1 cellular context compared by ENCODE assay signal in the genomic region with DNA sequence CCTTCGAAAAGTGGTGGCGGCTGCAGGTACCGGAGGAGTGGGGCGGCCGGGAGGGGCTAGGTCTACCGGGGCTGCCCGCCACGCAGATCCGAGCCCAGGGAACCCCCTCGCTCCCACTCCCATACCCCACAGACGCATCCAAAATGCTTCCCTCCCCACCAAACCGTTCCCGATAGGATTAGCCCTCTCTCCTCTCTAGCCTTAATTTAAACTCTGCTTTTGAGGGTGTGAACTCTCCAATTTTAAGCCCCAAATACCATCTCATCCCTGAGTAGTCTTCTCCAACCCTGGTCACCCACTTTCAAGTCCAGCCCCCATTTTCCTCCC.
TF ChIP-seq lines count a peak whose summit lies in the region.

No MANE protein-coding gene starts in this region.

TF ChIP-seq in HEK293, 187 proteins besides CTCF, POLR2A, EP300 and RAD21 (continued from another document and continues in another):
- TF ChIP-seq ZNF843 (tag by site-specific recombination; IDR thresholded peaks at IDR 0.05) (no peak), ZNF404 (tag by site-specific recombination; IDR thresholded peaks at IDR 0.05) (no peak), HOXC10 (CRISPR knock-in tag; IDR thresholded peaks at IDR 0.05) (no peak), ZBTB17 (tag by site-specific recombination; IDR thresholded peaks at IDR 0.05) (no peak), ZBTB21 (tag by site-specific recombination; IDR thresholded peaks at IDR 0.05) (peak; percentile 72), FEZF1 (tag by site-specific recombination; IDR thresholded peaks at IDR 0.05) (no peak), PRDM1 (tag by site-specific recombination; IDR thresholded peaks at IDR 0.05) (no peak), ZNF768 (tag by site-specific recombination; IDR thresholded peaks at IDR 0.05) (no peak), ZNF223 (tag by site-specific recombination; IDR thresholded peaks at IDR 0.05) (no peak), ZNF501 (tag by site-specific recombination; IDR thresholded peaks at IDR 0.05) (no peak), ZNF248 (tag by site-specific recombination; IDR thresholded peaks at IDR 0.05) (no peak), ZSCAN16 (tag by site-specific recombination; IDR thresholded peaks at IDR 0.05) (no peak), ZNF510 (tag by site-specific recombination; IDR thresholded peaks at IDR 0.05; ENCODE audit: insufficient replicate concordance) (no peak), ZNF560 (tag by site-specific recombination; IDR thresholded peaks at IDR 0.05; ENCODE audit: borderline replicate concordance) (no peak), GLIS2 (tag by site-specific recombination; IDR thresholded peaks at IDR 0.05) (no peak; the same call in 1 of the 2 replicates), ZBTB7A (tag by site-specific recombination; IDR thresholded peaks at IDR 0.05; ENCODE audit: low read depth) (0 out of 2 replicates have a peak, but pooled peaks have one; percentile 36), ZFP41 (tag by site-specific recombination; IDR thresholded peaks at IDR 0.05; ENCODE audit: borderline replicate concordance) (no peak), KLF8 (tag by site-specific recombination; IDR thresholded peaks at IDR 0.05) (no peak), KLF10 (tag by site-specific recombination; IDR thresholded peaks at IDR 0.05) (no peak), ZNF423 (tag by site-specific recombination; IDR thresholded peaks at IDR 0.05) (peak; percentile 11; the same call in 1 of the 2 replicates), ZNF2 (tag by site-specific recombination; IDR thresholded peaks at IDR 0.05) (no peak), BCL11A (tag by site-specific recombination; IDR thresholded peaks at IDR 0.05; ENCODE audit: low read depth) (no peak), ZNF266 (tag by site-specific recombination; IDR thresholded peaks at IDR 0.05; ENCODE audit: low read depth) (no peak), ZNF629 (tag by site-specific recombination; IDR thresholded peaks at IDR 0.05) (peak; percentile 87), REPIN1 (tag by site-specific recombination; IDR thresholded peaks at IDR 0.05; ENCODE audit: low read depth) (no peak), ZNF654 (tag by site-specific recombination; IDR thresholded peaks at IDR 0.05; ENCODE audit: low read depth) (no peak), ZNF335 (tag by site-specific recombination; conservative IDR thresholded peaks at IDR 0.05) (0 out of 2 replicates have a peak, but pooled peaks have one; percentile 44), WT1 (tag by site-specific recombination; IDR thresholded peaks at IDR 0.05) (no peak), SP3 (tag by site-specific recombination; IDR thresholded peaks at IDR 0.05) (0 out of 2 replicates have a peak, but pooled peaks have one; percentile 3), ZNF76 (tag by site-specific recombination; IDR thresholded peaks at IDR 0.05; ENCODE audit: borderline replicate concordance, low read depth) (no peak), ZNF140 (tag by site-specific recombination; IDR thresholded peaks at IDR 0.05) (no peak), ZNF433 (tag by site-specific recombination; IDR thresholded peaks at IDR 0.05; ENCODE audit: low read depth) (no peak), ZBTB1 (tag by site-specific recombination; IDR thresholded peaks at IDR 0.05) (no peak), ZNF600 (tag by site-specific recombination; IDR thresholded peaks at IDR 0.05) (no peak), ZNF112 (tag by site-specific recombination; IDR thresholded peaks at IDR 0.05) (no peak), SALL2 (tag by site-specific recombination; IDR thresholded peaks at IDR 0.05; ENCODE audit: borderline replicate concordance) (no peak), ZNF596 (tag by site-specific recombination; IDR thresholded peaks at IDR 0.05) (no peak), ZNF670 (tag by site-specific recombination; IDR thresholded peaks at IDR 0.05; ENCODE audit: low read depth) (no peak), HOXD13 (CRISPR knock-in tag; IDR thresholded peaks at IDR 0.05; ENCODE audit: borderline replicate concordance) (no peak), ZEB2 (tag by site-specific recombination; IDR thresholded peaks at IDR 0.05) (peak; percentile 11; the same call in 1 of the 2 replicates), ZNF37A (tag by site-specific recombination; IDR thresholded peaks at IDR 0.05) (no peak), ZNF626 (tag by site-specific recombination; IDR thresholded peaks at IDR 0.05) (no peak), MYNN (tag by site-specific recombination; IDR thresholded peaks at IDR 0.05; ENCODE audit: borderline replicate concordance) (no peak), MEIS1 (CRISPR knock-in tag; IDR thresholded peaks at IDR 0.05; ENCODE audit: borderline replicate concordance) (no peak)
- TF ChIP-seq, protein P1, sequence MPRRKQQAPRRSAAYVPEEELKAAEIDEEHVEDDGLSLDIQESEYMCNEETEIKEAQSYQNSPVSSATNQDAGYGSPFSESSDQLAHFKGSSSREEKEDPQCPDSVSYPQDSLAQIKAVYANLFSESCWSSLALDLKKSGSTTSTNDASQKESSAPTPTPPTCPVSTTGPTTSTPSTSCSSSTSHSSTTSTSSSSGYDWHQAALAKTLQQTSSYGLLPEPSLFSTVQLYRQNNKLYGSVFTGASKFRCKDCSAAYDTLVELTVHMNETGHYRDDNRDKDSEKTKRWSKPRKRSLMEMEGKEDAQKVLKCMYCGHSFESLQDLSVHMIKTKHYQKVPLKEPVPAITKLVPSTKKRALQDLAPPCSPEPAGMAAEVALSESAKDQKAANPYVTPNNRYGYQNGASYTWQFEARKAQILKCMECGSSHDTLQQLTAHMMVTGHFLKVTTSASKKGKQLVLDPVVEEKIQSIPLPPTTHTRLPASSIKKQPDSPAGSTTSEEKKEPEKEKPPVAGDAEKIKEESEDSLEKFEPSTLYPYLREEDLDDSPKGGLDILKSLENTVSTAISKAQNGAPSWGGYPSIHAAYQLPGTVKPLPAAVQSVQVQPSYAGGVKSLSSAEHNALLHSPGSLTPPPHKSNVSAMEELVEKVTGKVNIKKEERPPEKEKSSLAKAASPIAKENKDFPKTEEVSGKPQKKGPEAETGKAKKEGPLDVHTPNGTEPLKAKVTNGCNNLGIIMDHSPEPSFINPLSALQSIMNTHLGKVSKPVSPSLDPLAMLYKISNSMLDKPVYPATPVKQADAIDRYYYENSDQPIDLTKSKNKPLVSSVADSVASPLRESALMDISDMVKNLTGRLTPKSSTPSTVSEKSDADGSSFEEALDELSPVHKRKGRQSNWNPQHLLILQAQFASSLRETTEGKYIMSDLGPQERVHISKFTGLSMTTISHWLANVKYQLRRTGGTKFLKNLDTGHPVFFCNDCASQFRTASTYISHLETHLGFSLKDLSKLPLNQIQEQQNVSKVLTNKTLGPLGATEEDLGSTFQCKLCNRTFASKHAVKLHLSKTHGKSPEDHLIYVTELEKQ (tag by site-specific recombination; IDR thresholded peaks at IDR 0.05; ENCODE audit: borderline replicate concordance), result no peak
- TF ChIP-seq, protein P2, sequence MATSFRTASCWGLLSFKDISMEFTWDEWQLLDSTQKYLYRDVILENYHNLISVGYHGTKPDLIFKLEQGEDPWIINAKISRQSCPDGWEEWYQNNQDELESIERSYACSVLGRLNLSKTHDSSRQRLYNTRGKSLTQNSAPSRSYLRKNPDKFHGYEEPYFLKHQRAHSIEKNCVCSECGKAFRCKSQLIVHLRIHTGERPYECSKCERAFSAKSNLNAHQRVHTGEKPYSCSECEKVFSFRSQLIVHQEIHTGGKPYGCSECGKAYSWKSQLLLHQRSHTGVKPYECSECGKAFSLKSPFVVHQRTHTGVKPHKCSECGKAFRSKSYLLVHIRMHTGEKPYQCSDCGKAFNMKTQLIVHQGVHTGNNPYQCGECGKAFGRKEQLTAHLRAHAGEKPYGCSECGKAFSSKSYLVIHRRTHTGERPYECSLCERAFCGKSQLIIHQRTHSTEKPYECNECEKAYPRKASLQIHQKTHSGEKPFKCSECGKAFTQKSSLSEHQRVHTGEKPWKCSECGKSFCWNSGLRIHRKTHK (tag by site-specific recombination; IDR thresholded peaks at IDR 0.05), result no peak
- TF ChIP-seq, protein P3, sequence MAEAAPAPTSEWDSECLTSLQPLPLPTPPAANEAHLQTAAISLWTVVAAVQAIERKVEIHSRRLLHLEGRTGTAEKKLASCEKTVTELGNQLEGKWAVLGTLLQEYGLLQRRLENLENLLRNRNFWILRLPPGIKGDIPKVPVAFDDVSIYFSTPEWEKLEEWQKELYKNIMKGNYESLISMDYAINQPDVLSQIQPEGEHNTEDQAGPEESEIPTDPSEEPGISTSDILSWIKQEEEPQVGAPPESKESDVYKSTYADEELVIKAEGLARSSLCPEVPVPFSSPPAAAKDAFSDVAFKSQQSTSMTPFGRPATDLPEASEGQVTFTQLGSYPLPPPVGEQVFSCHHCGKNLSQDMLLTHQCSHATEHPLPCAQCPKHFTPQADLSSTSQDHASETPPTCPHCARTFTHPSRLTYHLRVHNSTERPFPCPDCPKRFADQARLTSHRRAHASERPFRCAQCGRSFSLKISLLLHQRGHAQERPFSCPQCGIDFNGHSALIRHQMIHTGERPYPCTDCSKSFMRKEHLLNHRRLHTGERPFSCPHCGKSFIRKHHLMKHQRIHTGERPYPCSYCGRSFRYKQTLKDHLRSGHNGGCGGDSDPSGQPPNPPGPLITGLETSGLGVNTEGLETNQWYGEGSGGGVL (tag by site-specific recombination; IDR thresholded peaks at IDR 0.05), result peak; percentile 56
- TF ChIP-seq, protein P4, sequence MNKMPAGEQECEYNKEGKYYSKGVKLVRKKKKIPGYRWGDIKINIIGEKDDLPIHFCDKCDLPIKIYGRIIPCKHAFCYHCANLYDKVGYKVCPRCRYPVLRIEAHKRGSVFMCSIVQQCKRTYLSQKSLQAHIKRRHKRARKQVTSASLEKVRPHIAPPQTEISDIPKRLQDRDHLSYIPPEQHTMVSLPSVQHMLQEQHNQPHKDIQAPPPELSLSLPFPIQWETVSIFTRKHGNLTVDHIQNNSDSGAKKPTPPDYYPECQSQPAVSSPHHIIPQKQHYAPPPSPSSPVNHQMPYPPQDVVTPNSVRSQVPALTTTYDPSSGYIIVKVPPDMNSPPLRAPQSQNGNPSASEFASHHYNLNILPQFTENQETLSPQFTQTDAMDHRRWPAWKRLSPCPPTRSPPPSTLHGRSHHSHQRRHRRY (tag by site-specific recombination; IDR thresholded peaks at IDR 0.05), result no peak
- TF ChIP-seq, protein P5, sequence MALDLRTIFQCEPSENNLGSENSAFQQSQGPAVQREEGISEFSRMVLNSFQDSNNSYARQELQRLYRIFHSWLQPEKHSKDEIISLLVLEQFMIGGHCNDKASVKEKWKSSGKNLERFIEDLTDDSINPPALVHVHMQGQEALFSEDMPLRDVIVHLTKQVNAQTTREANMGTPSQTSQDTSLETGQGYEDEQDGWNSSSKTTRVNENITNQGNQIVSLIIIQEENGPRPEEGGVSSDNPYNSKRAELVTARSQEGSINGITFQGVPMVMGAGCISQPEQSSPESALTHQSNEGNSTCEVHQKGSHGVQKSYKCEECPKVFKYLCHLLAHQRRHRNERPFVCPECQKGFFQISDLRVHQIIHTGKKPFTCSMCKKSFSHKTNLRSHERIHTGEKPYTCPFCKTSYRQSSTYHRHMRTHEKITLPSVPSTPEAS (tag by site-specific recombination; IDR thresholded peaks at IDR 0.05), result no peak
- TF ChIP-seq, protein P6, sequence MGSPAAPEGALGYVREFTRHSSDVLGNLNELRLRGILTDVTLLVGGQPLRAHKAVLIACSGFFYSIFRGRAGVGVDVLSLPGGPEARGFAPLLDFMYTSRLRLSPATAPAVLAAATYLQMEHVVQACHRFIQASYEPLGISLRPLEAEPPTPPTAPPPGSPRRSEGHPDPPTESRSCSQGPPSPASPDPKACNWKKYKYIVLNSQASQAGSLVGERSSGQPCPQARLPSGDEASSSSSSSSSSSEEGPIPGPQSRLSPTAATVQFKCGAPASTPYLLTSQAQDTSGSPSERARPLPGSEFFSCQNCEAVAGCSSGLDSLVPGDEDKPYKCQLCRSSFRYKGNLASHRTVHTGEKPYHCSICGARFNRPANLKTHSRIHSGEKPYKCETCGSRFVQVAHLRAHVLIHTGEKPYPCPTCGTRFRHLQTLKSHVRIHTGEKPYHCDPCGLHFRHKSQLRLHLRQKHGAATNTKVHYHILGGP (tag by site-specific recombination; IDR thresholded peaks at IDR 0.05), result no peak
- TF ChIP-seq, protein P7, sequence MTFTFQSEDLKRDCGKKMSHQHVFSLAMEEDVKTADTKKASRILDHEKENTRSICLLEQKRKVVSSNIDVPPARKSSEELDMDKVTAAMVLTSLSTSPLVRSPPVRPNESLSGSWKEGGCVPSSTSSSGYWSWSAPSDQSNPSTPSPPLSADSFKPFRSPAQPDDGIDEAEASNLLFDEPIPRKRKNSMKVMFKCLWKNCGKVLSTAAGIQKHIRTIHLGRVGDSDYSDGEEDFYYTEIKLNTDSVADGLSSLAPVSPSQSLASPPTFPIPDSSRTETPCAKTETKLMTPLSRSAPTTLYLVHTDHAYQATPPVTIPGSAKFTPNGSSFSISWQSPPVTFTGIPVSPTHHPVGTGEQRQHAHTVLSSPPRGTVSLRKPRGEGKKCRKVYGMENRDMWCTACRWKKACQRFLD (tag by site-specific recombination; IDR thresholded peaks at IDR 0.05), result no peak
- TF ChIP-seq, protein P8, sequence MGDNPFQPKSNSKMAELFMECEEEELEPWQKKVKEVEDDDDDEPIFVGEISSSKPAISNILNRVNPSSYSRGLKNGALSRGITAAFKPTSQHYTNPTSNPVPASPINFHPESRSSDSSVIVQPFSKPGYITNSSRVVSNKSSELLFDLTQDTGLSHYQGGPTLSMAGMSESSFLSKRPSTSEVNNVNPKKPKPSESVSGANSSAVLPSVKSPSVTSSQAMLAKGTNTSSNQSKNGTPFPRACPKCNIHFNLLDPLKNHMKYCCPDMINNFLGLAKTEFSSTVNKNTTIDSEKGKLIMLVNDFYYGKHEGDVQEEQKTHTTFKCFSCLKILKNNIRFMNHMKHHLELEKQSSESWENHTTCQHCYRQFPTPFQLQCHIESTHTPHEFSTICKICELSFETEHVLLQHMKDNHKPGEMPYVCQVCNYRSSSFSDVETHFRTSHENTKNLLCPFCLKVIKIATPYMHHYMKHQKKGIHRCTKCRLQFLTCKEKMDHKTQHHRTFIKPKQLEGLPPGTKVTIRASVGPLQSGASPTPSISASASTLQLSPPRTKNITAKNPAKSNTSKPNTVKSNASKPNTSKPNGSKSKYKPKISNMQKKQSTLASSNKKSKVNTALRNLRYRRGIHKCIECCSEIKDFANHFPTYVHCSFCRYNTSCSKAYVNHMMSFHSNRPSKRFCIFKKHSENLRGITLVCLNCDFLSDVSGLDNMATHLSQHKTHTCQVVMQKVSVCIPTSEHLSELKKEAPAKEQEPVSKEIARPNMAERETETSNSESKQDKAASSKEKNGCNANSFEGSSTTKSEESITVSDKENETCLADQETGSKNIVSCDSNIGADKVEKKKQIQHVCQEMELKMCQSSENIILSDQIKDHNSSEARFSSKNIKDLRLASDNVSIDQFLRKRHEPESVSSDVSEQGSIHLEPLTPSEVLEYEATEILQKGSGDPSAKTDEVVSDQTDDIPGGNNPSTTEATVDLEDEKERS (tag by site-specific recombination; IDR thresholded peaks at IDR 0.05), result no peak
- TF ChIP-seq, protein P9, sequence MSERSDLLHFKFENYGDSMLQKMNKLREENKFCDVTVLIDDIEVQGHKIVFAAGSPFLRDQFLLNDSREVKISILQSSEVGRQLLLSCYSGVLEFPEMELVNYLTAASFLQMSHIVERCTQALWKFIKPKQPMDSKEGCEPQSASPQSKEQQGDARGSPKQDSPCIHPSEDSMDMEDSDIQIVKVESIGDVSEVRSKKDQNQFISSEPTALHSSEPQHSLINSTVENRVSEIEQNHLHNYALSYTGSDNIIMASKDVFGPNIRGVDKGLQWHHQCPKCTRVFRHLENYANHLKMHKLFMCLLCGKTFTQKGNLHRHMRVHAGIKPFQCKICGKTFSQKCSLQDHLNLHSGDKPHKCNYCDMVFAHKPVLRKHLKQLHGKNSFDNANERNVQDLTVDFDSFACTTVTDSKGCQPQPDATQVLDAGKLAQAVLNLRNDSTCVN (tag by site-specific recombination; optimal IDR thresholded peaks at IDR 0.05), result no peak
